Comparison of ENCODE assay signal across 8 cellular contexts in the genomic region with DNA sequence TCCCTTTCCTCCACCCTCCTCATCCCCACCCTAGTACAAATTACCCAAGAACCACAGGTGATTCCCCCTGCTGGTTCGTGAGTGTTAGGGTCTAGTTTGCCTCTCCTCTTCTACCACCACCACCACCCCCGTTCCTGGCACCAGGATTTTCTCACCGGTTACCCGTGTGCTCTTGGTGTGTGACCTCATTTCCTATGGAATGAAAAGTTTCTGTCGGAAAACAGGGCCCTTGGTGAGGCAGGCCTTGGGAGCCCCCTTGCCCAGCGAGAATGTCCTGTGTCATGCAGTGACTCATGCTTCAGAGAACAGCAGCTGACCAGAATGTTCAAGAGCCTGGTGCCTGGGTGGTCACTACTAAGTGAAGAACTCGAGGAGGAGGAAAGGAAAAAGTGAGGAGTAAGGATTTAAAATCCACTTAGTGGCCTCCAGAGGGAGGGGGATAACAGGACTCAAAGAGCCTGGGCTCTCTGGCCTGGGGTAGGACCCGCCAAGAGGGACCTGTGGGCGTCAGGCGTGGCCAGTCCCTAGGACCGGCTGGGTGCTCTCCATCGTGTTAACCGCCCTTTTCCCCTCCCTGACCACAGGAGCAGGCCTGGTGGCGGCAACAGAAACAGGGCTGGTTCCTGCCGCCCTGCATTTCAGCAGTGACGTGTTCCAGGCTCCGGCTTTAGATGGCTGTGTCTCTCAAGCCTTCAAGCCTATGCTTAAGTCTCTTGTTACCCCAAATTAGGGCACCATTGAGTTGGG. TPM values are rescaled to one million over a fixed set of nuclear protein-coding genes. Genes with fewer than 3 reads are reported as not detected.
A peak's percentile ranks its signal among the peaks of the same experiment; 100 is the strongest.
DNase-seq lines count a peak whose midpoint lies in the region; ATAC-seq and TF ChIP-seq lines count a peak whose summit lies in the region.

No MANE protein-coding gene starts in this region.

- peaks cover 40% of the 10 kb centered on the region for H3K27me3 Mint-ChIP-seq in T-helper 17 cell
- H3K27me3 Mint-ChIP-seq in neural progenitor cell (ENCODE audit: insufficient read depth, low read depth): peaks cover 4% of the 10 kb centered on the region
- peaks cover 36 to 49% (median 47%) of the 10 kb centered on the region in 3 donors for H3K27me3 Mint-ChIP-seq in CD14-positive monocyte (ENCODE audit: low read depth in 3 of 3)

- intact Hi-C loops in CD14-positive monocyte (cut with micrococcal nuclease): no loop called here

- ATAC-seq in T-helper 17 cell: no peak
- ATAC-seq in HG02642 (IDR thresholded peaks at IDR 0.05; ENCODE audit: poor library complexity, unreplicated experiment): no peak

- H3K4me1 ChIP-seq in neural progenitor cell: peaks cover 27% of the 10 kb centered on the region

- no peaks in the 10 kb centered on the region for H3K9me3 ChIP-seq in T-helper 17 cell (ENCODE audit: control insufficient read depth, low read length, poor library complexity, severe bottlenecking)
- no peaks in the 10 kb centered on the region for H3K9me3 ChIP-seq in neural progenitor cell (ENCODE audit: low read depth)

- peaks cover 22% of the 10 kb centered on the region for H3K79me2 ChIP-seq in neural progenitor cell (ENCODE audit: low read depth)

- H3K9ac ChIP-seq in neural progenitor cell: no peak overlapping the region

- peaks cover 39% of the 10 kb centered on the region for H3F3A ChIP-seq in neural progenitor cell (ENCODE audit: low read depth)

- H3K36me3 ChIP-seq in neural progenitor cell: no peaks in the 10 kb centered on the region

- H3K9me3 Mint-ChIP-seq in neural progenitor cell (no peaks in the 10 kb centered on the region), CD14-positive monocyte (peaks cover 0 to 9% (median 0%) of the 10 kb centered on the region in 7 donors)

- no peak overlapping the region for H3K27ac Mint-ChIP-seq in T-helper 17 cell
- peak overlapping the region; percentile 96 for H3K27ac Mint-ChIP-seq in neural progenitor cell
- H3K27ac Mint-ChIP-seq in CD14-positive monocyte: peak overlapping the region in 2 of 7 donors; percentile 43 to 77

- peaks cover 56% of the 10 kb centered on the region for H4K20me1 ChIP-seq in neural progenitor cell (ENCODE audit: low read depth)

- no peaks in the 10 kb centered on the region for H3K27me3 ChIP-seq in neural progenitor cell

- no peak overlapping the region for H2AFZ ChIP-seq in neural progenitor cell (replicated peaks)

- no peak for DNase-seq in T-helper 17 cell
- DNase-seq in fibroblast of pulmonary artery (ENCODE audit: low read depth): peak; percentile 95
- DNase-seq in neural progenitor cell (ENCODE audit: low spot score): peak; percentile 66
- no peak for DNase-seq in CD14-positive monocyte (ENCODE audit: low spot score)
- no peak for DNase-seq in stimulated activated CD4-positive, alpha-beta T cell treated with anti-CD3 and anti-CD28 coated beads, Interleukin-4, amount 100 ng/mL, for 1 hour
- no peak for DNase-seq in Kasumi-1 (lab: John Stamatoyannopoulos, UW)

- H3K4me3 Mint-ChIP-seq in T-helper 17 cell (peak overlapping the region; percentile 36), neural progenitor cell (peak overlapping the region; percentile 72), CD14-positive monocyte (peak overlapping the region in 1 of 2 donors; percentile 71)

- peak overlapping the region; percentile 96 for H3K4me2 ChIP-seq in neural progenitor cell

- TF ChIP-seq CTCF in GM12874 (IDR thresholded peaks at IDR 0.05; ENCODE audit: insufficient read depth, low read depth, low read length): peak; percentile 22; the same call in 1 of the 2 replicates
- TF ChIP-seq CTCF in fibroblast of pulmonary artery (IDR thresholded peaks at IDR 0.05; ENCODE audit: low read length, missing control alignments): peak; percentile 7
- no peak for TF ChIP-seq CTCF in neural progenitor cell (IDR thresholded peaks at IDR 0.05)
- no peak for TF ChIP-seq CTCF in CD14-positive monocyte (IDR thresholded peaks at IDR 0.05)

- H3K36me3 Mint-ChIP-seq in T-helper 17 cell (ENCODE audit: low read depth) (peaks cover 2% of the 10 kb centered on the region), neural progenitor cell (peaks cover 38% of the 10 kb centered on the region), CD14-positive monocyte (peaks cover 0 to 11% of the 10 kb centered on the region in 2 donors)

- no peak overlapping the region for H3K27ac ChIP-seq in neural progenitor cell

- peaks cover 5% of the 10 kb centered on the region for H3K4me1 Mint-ChIP-seq in T-helper 17 cell
- H3K4me1 Mint-ChIP-seq in neural progenitor cell: peaks cover 76% of the 10 kb centered on the region
- peaks cover 15% of the 10 kb centered on the region for H3K4me1 Mint-ChIP-seq in CD14-positive monocyte

- H3K4me3 ChIP-seq in fibroblast of pulmonary artery (replicated peaks; ENCODE audit: low read depth, low read length): peak overlapping the region; percentile 36
- peak overlapping the region; percentile 62 for H3K4me3 ChIP-seq in neural progenitor cell

RNA-seq across cellular contexts. Expression of gene C22orf31, which starts 30.2 kb away (rescaled TPM):
- total RNA-seq in T-helper 17 cell (not detected), neural progenitor cell (ENCODE audit: low replicate concordance) (not detected in 2 replicates)
- not detected for polyA plus RNA-seq in CD14-positive monocyte

RNA-seq across cellular contexts. Expression of gene KREMEN1, which starts 41.4 kb away (rescaled TPM):
- total RNA-seq in T-helper 17 cell (under 1 TPM; 0.15 to 0.26 TPM), neural progenitor cell (ENCODE audit: low replicate concordance) (1.4 and 1.9 TPM in 2 replicates)
- polyA plus RNA-seq in CD14-positive monocyte: 1 to 10 TPM in 1 of 2 donors, under 1 TPM in 1; 0.69 to 1.6 TPM

Comparison
In these comparisons a context has a peak if more than half of its experiments do, and no peak if none do; other contexts are left out.
1. CTCF ChIP-seq: peak in GM12874 (single experiment) and fibroblast of pulmonary artery (single experiment); none in neural progenitor cell (single experiment) and CD14-positive monocyte (single experiment).
2. DNase-seq: peak in fibroblast of pulmonary artery (single experiment) and neural progenitor cell (single experiment); none in T-helper 17 cell (0 of 3), CD14-positive monocyte (single experiment), stimulated activated CD4-positive, alpha-beta T cell treated with anti-CD3 and anti-CD28 coated beads, Interleukin-4, amount 100 ng/mL, for 1 hour (single experiment) and Kasumi-1 (0 of 2).